ENCODE assay signal across 8 cellular contexts in the genomic region with DNA sequence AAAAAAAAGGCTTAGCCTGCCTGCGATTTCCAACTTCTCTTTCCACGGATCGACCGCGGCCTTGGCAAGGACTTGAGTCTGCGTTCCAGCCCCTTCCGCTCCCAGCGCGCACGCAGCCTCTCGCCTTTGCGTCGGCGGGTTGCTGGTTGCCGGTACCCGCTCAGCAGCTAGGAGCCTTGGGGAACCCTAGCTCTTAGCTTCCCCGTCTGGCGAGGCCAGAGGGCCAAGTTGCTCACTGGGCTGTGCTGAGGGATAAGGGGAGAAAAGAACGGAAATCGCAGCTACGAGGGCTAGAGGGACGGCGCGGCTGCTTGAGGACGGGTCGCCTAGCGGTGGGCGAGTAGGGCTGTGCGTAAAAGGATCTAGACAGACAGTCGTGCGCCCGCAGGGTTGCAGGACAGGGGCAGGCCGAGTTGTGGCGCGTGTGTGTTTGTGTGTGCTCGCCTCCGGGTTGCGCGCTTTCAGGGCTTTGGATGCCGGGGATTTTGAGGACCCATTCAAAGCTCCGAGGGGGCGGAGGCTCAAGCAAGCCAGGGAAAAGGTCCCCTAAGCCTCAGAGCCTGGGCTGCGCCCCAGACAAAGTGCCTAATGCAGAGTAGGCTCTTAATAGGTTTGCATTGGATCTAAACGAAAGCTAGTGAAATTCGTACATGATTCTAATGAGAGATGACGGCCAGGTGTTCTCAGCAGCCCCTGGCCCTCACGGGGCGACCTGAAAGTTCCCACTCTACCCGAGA. TPM values are rescaled to one million over a fixed set of nuclear protein-coding genes. Genes with fewer than 3 reads are reported as not detected.
DNase-seq lines count a peak whose midpoint lies in the region; ATAC-seq and TF ChIP-seq lines count a peak whose summit lies in the region.

No MANE protein-coding gene starts in this region.

- H3K36me3 Mint-ChIP-seq in activated naive CD4-positive, alpha-beta T cell treated with anti-CD3 and anti-CD28 coated beads, Interleukin-2, amount 50 U/mL, for 24 hours: no peaks in the 10 kb centered on the region

- TF ChIP-seq POLR2A in prostate gland (IDR thresholded peaks at IDR 0.05): no peak

- peaks cover 21% of the 10 kb centered on the region for H3K27me3 ChIP-seq in prostate gland (replicated peaks; ENCODE audit: insufficient read depth)

- H3K27ac ChIP-seq in prostate gland: no peak overlapping the region

- WGBS in prostate gland: 4% methylated on average over 48 of the region's 49 CpGs

- peak; percentile 26 for DNase-seq in DMS 273 treated with DMSO at 0.1 percent for 48 hours (lab: John Stamatoyannopoulos, UW)
- DNase-seq in NCI-H146 treated with DMSO at 0.1 percent for 48 hours (lab: John Stamatoyannopoulos, UW; ENCODE audit: unreplicated experiment): peak; percentile 20
- peak; percentile 80 for DNase-seq in left cardiac atrium
- no peak for DNase-seq in prostate gland (ENCODE audit: low spot score)
- DNase-seq in cerebellar nuclear complex (lab: John Stamatoyannopoulos, UW): no peak
- DNase-seq in dedifferentiated amniotic fluid mesenchymal stem cell (ENCODE audit: extremely low spot score): no peak

- H3K27me3 Mint-ChIP-seq in activated naive CD4-positive, alpha-beta T cell treated with anti-CD3 and anti-CD28 coated beads, Interleukin-2, amount 50 U/mL, for 24 hours: peaks cover 66% of the 10 kb centered on the region

- peaks cover 2% of the 10 kb centered on the region for H3K4me1 ChIP-seq in prostate gland (replicated peaks)

- H3K9me3 ChIP-seq in prostate gland: no peaks in the 10 kb centered on the region

- H3K36me3 ChIP-seq in prostate gland: no peaks in the 10 kb centered on the region

- intact Hi-C loops in left cardiac atrium (cut with DNase I) (loop anchor here (2.0 to 10.0 kb wide), 3 partner anchors 378 to 412 kb away; no protein-coding TSS in a partner anchor), prostate gland (cut with DNase I) (loop anchor here (5.0 to 10.0 kb wide), 2 partner anchors 380 to 412 kb away; no protein-coding TSS in a partner anchor)

- peak overlapping the region; percentile 47 for H3K27ac Mint-ChIP-seq in activated naive CD4-positive, alpha-beta T cell treated with anti-CD3 and anti-CD28 coated beads, Interleukin-2, amount 50 U/mL, for 24 hours

- peak overlapping the region; percentile 73 for H3K4me3 Mint-ChIP-seq in activated naive CD4-positive, alpha-beta T cell treated with anti-CD3 and anti-CD28 coated beads, Interleukin-2, amount 50 U/mL, for 24 hours

- TF ChIP-seq CTCF in prostate gland (IDR thresholded peaks at IDR 0.05): no peak

- no peaks in the 10 kb centered on the region for H3K9me3 Mint-ChIP-seq in activated naive CD4-positive, alpha-beta T cell treated with anti-CD3 and anti-CD28 coated beads, Interleukin-2, amount 50 U/mL, for 24 hours

- ATAC-seq in left cardiac atrium (peak; percentile 59 to 74), HG02623 (IDR thresholded peaks at IDR 0.05; ENCODE audit: unreplicated experiment) (no peak)

- peaks cover 41% of the 10 kb centered on the region for H3K4me1 Mint-ChIP-seq in activated naive CD4-positive, alpha-beta T cell treated with anti-CD3 and anti-CD28 coated beads, Interleukin-2, amount 50 U/mL, for 24 hours

- peak overlapping the region; percentile 5 to 7 for H3K4me3 ChIP-seq in prostate gland

RNA-seq across cellular contexts. Expression of a gene that starts 40.5 kb away (rescaled TPM):
- 10 to 100 TPM; 47.6 to 57.9 TPM for total RNA-seq in left cardiac atrium
- total RNA-seq in prostate gland: 10 to 100 TPM; 44.6 to 73.1 TPM

RNA-seq across cellular contexts. Expression of a gene that starts 50.8 kb away (rescaled TPM):
- not detected for total RNA-seq in left cardiac atrium
- total RNA-seq in prostate gland: under 1 TPM in 1 of 2 donors, not detected in 1; 0.91 TPM

Comparison
In these comparisons a context has a peak if more than half of its experiments do, and no peak if none do; other contexts are left out.
1. DNase-seq: peak in DMS 273 treated with DMSO at 0.1 percent for 48 hours (single experiment), NCI-H146 treated with DMSO at 0.1 percent for 48 hours (single experiment) and left cardiac atrium (single experiment); none in prostate gland (single experiment), cerebellar nuclear complex (0 of 2) and dedifferentiated amniotic fluid mesenchymal stem cell (single experiment).